In the genomic region with DNA sequence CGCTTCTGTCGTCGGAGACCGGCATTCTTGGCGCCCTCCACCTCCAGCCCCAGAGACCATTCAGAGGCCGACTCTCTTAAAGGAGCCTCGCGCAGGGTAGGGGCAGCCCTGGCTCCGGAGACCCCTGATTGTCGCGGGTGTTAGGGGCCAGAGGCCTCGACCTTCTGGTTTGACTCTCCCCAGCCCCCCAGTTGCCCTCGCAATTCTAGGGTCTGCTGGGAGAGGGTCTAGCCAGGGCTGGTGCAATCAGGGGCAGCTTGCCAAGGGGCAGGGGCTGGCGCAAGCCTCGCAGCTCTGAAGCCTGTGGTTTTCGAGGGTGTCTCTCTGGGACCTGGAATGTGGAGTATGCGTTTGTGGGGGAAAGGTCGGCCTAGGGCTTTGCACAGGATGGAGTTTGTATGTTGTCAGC, we compare ENCODE assay signal across 12 cellular contexts. TPM values are rescaled to one million over a fixed set of nuclear protein-coding genes. Genes with fewer than 3 reads are reported as not detected.
DNase-seq lines count a peak whose midpoint lies in the region; ATAC-seq and TF ChIP-seq lines count a peak whose summit lies in the region.
"Had no signal": no experiment of that assay in that cellular context is flagged by ENCODE, and none has a peak within 500 bp of the region (broad histone marks: within the 10 kb centered on the region; RNA-seq: fewer than 3 reads in every experiment).

No MANE protein-coding gene starts in this region.

- H3K9ac ChIP-seq in mesendoderm (ENCODE audit: low read length), result no peak overlapping the region

- H2AK5ac ChIP-seq in mesendoderm (ENCODE audit: low read length), result no peak overlapping the region

- H3K27ac ChIP-seq in mesendoderm (ENCODE audit: low read depth, low read length) (no peak overlapping the region), adrenal gland (no peak overlapping the region)

- TF ChIP-seq POLR2A in adrenal gland (IDR thresholded peaks at IDR 0.05), result no peak

- no peak overlapping the region for H3K4ac ChIP-seq in mesendoderm (ENCODE audit: low read depth, low read length)

- H3K9me3 Mint-ChIP-seq in activated naive CD4-positive, alpha-beta T cell treated with anti-CD3 and anti-CD28 coated beads, Interleukin-2, amount 50 U/mL, for 24 hours, result peaks cover 13% of the 10 kb centered on the region
- H3K9me3 Mint-ChIP-seq in type B pancreatic cell, result peaks cover 11% of the 10 kb centered on the region

- WGBS in mesendoderm (ENCODE audit: extremely low coverage, insufficient coverage, low lambda C conversion rate), result no CpG with 5 or more reads among the region's 18 CpGs
- WGBS in adrenal gland, 4 donors, result 26 to 37% (median 29%) methylated on average over 13 to 18 of the region's 18 CpGs

- peaks cover 11% of the 10 kb centered on the region for H3K4me1 Mint-ChIP-seq in activated naive CD4-positive, alpha-beta T cell treated with anti-CD3 and anti-CD28 coated beads, Interleukin-2, amount 50 U/mL, for 24 hours
- H3K4me1 Mint-ChIP-seq in type B pancreatic cell (ENCODE audit: unreplicated experiment), result no peaks in the 10 kb centered on the region

- H3K4me3 ChIP-seq in mesendoderm (ENCODE audit: low read length), result no peak overlapping the region
- peak overlapping the region in 1 of 4 donors; percentile 42 for H3K4me3 ChIP-seq in adrenal gland

- H3K4me2 ChIP-seq in mesendoderm (ENCODE audit: low read length), result peak overlapping the region; percentile 36

- H3K18ac ChIP-seq in mesendoderm (ENCODE audit: low read length), result no peak overlapping the region

- no peaks in the 10 kb centered on the region for H3K79me2 ChIP-seq in mesendoderm (ENCODE audit: control insufficient read depth, insufficient read depth, low read length)

- peaks cover 9% of the 10 kb centered on the region for H3K27me3 ChIP-seq in mesendoderm (ENCODE audit: insufficient read depth, low read length, poor library complexity)
- peaks cover 35% of the 10 kb centered on the region for H3K27me3 ChIP-seq in adrenal gland

- no peak for ATAC-seq in HG03139 (IDR thresholded peaks at IDR 0.05; ENCODE audit: unreplicated experiment)

- H3K79me1 ChIP-seq in mesendoderm (ENCODE audit: low read length), result no peaks in the 10 kb centered on the region

- H3K4me1 ChIP-seq in mesendoderm (ENCODE audit: control insufficient read depth, low read depth, low read length), result no peaks in the 10 kb centered on the region
- peaks cover 0 to 3% of the 10 kb centered on the region in 2 donors for H3K4me1 ChIP-seq in adrenal gland (replicated peaks in 1 of 2)

- H2BK120ac ChIP-seq in mesendoderm (ENCODE audit: low read depth, low read length), result no peak overlapping the region

- TF ChIP-seq CTCF in type B pancreatic cell (conservative IDR thresholded peaks at IDR 0.05), result no peak
- no peak for TF ChIP-seq CTCF in adrenal gland (IDR thresholded peaks at IDR 0.05)

- H3K36me3 ChIP-seq in mesendoderm (ENCODE audit: control insufficient read depth, insufficient read depth, low read length), result no peaks in the 10 kb centered on the region
- no peaks in the 10 kb centered on the region for H3K36me3 ChIP-seq in adrenal gland (replicated peaks in 1 of 2)

- H3K4me3 Mint-ChIP-seq in activated naive CD4-positive, alpha-beta T cell treated with anti-CD3 and anti-CD28 coated beads, Interleukin-2, amount 50 U/mL, for 24 hours, result peak overlapping the region; percentile 56
- peak overlapping the region; percentile 74 for H3K4me3 Mint-ChIP-seq in type B pancreatic cell

- H3K23ac ChIP-seq in mesendoderm (ENCODE audit: low read length), result no peak overlapping the region

- H2BK5ac ChIP-seq in mesendoderm (ENCODE audit: low read length), result no peak overlapping the region

- H4K8ac ChIP-seq in mesendoderm (ENCODE audit: low read depth, low read length), result no peak overlapping the region

- intact Hi-C loops in adrenal gland (cut with DNase I), result no loop called here

- H3K27ac Mint-ChIP-seq in activated naive CD4-positive, alpha-beta T cell treated with anti-CD3 and anti-CD28 coated beads, Interleukin-2, amount 50 U/mL, for 24 hours, result no peak overlapping the region
- no peak overlapping the region for H3K27ac Mint-ChIP-seq in type B pancreatic cell

- H3K27me3 Mint-ChIP-seq in activated naive CD4-positive, alpha-beta T cell treated with anti-CD3 and anti-CD28 coated beads, Interleukin-2, amount 50 U/mL, for 24 hours, result peaks cover 42% of the 10 kb centered on the region
- H3K27me3 Mint-ChIP-seq in type B pancreatic cell, result peaks cover 59% of the 10 kb centered on the region

- DNase-seq in activated naive CD4-positive, alpha-beta T cell (lab: John Stamatoyannopoulos, UW), result no peak
- DNase-seq in astrocyte of the hippocampus (ENCODE audit: low read depth, low spot score), result peak; percentile 77
- peak; percentile 36 for DNase-seq in mesendoderm
- DNase-seq in type B pancreatic cell (ENCODE audit: extremely low spot score, unreplicated experiment), result no peak
- DNase-seq in iPS-NIHi7 (ENCODE audit: extremely low spot score), result no peak
- DNase-seq in adrenal gland, result no peak
- DNase-seq: ACHN, NCI-H1417 treated with DMSO at 0.1 percent for 48 hours, NCI-H774 had no signal

- peaks cover 11% of the 10 kb centered on the region for H3K36me3 Mint-ChIP-seq in activated naive CD4-positive, alpha-beta T cell treated with anti-CD3 and anti-CD28 coated beads, Interleukin-2, amount 50 U/mL, for 24 hours
- peaks cover 6% of the 10 kb centered on the region for H3K36me3 Mint-ChIP-seq in type B pancreatic cell

- no peak overlapping the region for H4K5ac ChIP-seq in mesendoderm (ENCODE audit: low read length)

- H3K56ac ChIP-seq in mesendoderm (ENCODE audit: low read length), result peak overlapping the region; percentile 49

- H2BK15ac ChIP-seq in mesendoderm (replicated peaks; ENCODE audit: low read depth), result no peak overlapping the region

- no peaks in the 10 kb centered on the region for H3K9me3 ChIP-seq in adrenal gland (replicated peaks in 1 of 3)

RNA-seq across cellular contexts. Expression of a gene that starts 1.6 kb away (rescaled TPM):
- 0.53 TPM for polyA plus RNA-seq in mesendoderm (2013, experiment 1 of 2)
- 0.53 TPM for polyA plus RNA-seq in mesendoderm (2013, experiment 2 of 2)
- total RNA-seq in type B pancreatic cell (ENCODE audit: low replicate concordance) (0.68 TPM in 1 of 2 replicates, not detected in the other), adrenal gland (1 to 10 TPM in 1 of 8 donors, under 1 TPM in 5, not detected in 2; 0.14 to 2.8 (median 0.45) TPM)
- 1 to 10 TPM in 1 of 3 donors, under 1 TPM in 1, not detected in 1; 0.24 to 9.3 TPM for polyA plus RNA-seq in adrenal gland
- polyA plus RNA-seq: neural cell had no signal

RNA-seq across cellular contexts. Expression of a gene that starts 33.1 kb away (rescaled TPM):
- polyA plus RNA-seq in mesendoderm (2013, experiment 1 of 2), result 23.6 TPM
- polyA plus RNA-seq in mesendoderm (2013, experiment 2 of 2), result 24.3 TPM
- total RNA-seq in type B pancreatic cell (ENCODE audit: low replicate concordance) (24.2 and 49.6 TPM in 2 replicates), adrenal gland (10 to 100 TPM; 31.0 to 92.8 (median 64.2) TPM)
- polyA plus RNA-seq in adrenal gland, result 10 to 100 TPM in 2 of 3 donors, 1 to 10 TPM in 1; 1.4 to 43.7 (median 23.7) TPM

Comparison
In these comparisons a context has a peak if more than half of its experiments do, and no peak if none do; other contexts are left out.
1. DNase-seq: peak in astrocyte of the hippocampus (single experiment) and mesendoderm (single experiment); none in activated naive CD4-positive, alpha-beta T cell (0 of 4), type B pancreatic cell (single experiment), iPS-NIHi7 (single experiment) and adrenal gland (0 of 7).